ENCODE assay signal across 12 cellular contexts in genomic region chr22:18998998-18999397, GRCh38.
DNase-seq lines count a peak whose midpoint lies in the region; TF ChIP-seq lines count a peak whose summit lies in the region.
"Had no signal": no experiment of that assay in that cellular context is flagged by ENCODE, and none has a peak within 500 bp of the region (broad histone marks: within the 10 kb centered on the region; RNA-seq: fewer than 3 reads in every experiment).

No MANE protein-coding gene starts in this region.

- peak; percentile 41 for DNase-seq in activated CD4-positive, alpha-beta memory T cell treated with anti-CD3 and anti-CD28 coated beads for 36 hours
- DNase-seq in activated CD4-positive, alpha-beta memory T cell treated with anti-CD3 and anti-CD28 coated beads, Interleukin-2, amount 10 ng/mL, durations not matched to agents 7 days and 5 days: no peak
- DNase-seq in HEK293T (ENCODE audit: extremely low spot score) (peak; percentile 40), endothelial cell (ENCODE audit: low spot score) (peak; percentile 69), progenitor cell of endocrine pancreas (ENCODE audit: low spot score, unreplicated experiment) (no peak), NCI-H1417 treated with DMSO at 0.1 percent for 48 hours (lab: John Stamatoyannopoulos, UW) (no peak), occipital lobe (lab: John Stamatoyannopoulos, UW) (no peak), DMS 273 treated with DMSO at 0.1 percent for 48 hours (lab: John Stamatoyannopoulos, UW) (no peak)
- DNase-seq: activated CD4-positive, CD25-positive, alpha-beta regulatory T cell treated with anti-CD3 and anti-CD28 coated beads, Interleukin-2, amount 50 U/mL, for 72 hours; NCI-H446 treated with DMSO at 0.1 percent for 48 hours; SHP77 treated with DMSO at 0.1 percent for 48 hours; stimulated activated naive B cell treated with anti-CD40 and anti-IgM and Interleukin-4, amounts not matched to agents 10 μg/mL and 1 μg/mL and 100 μg/mL, for 72 hours had no signal

- H3K27ac Mint-ChIP-seq in activated CD4-positive, alpha-beta memory T cell treated with anti-CD3 and anti-CD28 coated beads for 36 hours: no peak overlapping the region
- no peak overlapping the region for H3K27ac Mint-ChIP-seq in activated CD4-positive, alpha-beta memory T cell treated with anti-CD3 and anti-CD28 coated beads, Interleukin-2, amount 10 ng/mL, durations not matched to agents 7 days and 5 days
- H3K27ac Mint-ChIP-seq in endothelial cell (ENCODE audit: unreplicated experiment) (no peak overlapping the region), progenitor cell of endocrine pancreas (no peak overlapping the region)
- H3K27ac Mint-ChIP-seq: stimulated activated naive B cell treated with anti-CD40 and anti-IgM and Interleukin-4, amounts not matched to agents 10 μg/mL and 1 μg/mL and 100 μg/mL, for 72 hours had no signal

- POLR2A ChIA-PET in activated CD4-positive, alpha-beta memory T cell treated with anti-CD3 and anti-CD28 coated beads for 36 hours (lab: Charles Lee): no interaction called here
- POLR2A ChIA-PET in activated CD4-positive, alpha-beta memory T cell treated with anti-CD3 and anti-CD28 coated beads, Interleukin-2, amount 10 ng/mL, durations not matched to agents 7 days and 5 days (lab: Charles Lee): no interaction called here
- POLR2A ChIA-PET in HEK293T (lab: Yijun Ruan, JAX): no interaction called here

- H3K4me1 Mint-ChIP-seq in activated CD4-positive, alpha-beta memory T cell treated with anti-CD3 and anti-CD28 coated beads for 36 hours (ENCODE audit: low read depth): no peaks in the 10 kb centered on the region
- H3K4me1 Mint-ChIP-seq in activated CD4-positive, alpha-beta memory T cell treated with anti-CD3 and anti-CD28 coated beads, Interleukin-2, amount 10 ng/mL, durations not matched to agents 7 days and 5 days: no peaks in the 10 kb centered on the region
- H3K4me1 Mint-ChIP-seq in endothelial cell (ENCODE audit: unreplicated experiment) (no peaks in the 10 kb centered on the region), progenitor cell of endocrine pancreas (ENCODE audit: low read depth) (peaks cover 7% of the 10 kb centered on the region)
- H3K4me1 Mint-ChIP-seq: stimulated activated naive B cell treated with anti-CD40 and anti-IgM and Interleukin-4, amounts not matched to agents 10 μg/mL and 1 μg/mL and 100 μg/mL, for 72 hours had no signal

- H3K9me3 Mint-ChIP-seq in activated CD4-positive, alpha-beta memory T cell treated with anti-CD3 and anti-CD28 coated beads for 36 hours: no peaks in the 10 kb centered on the region
- H3K9me3 Mint-ChIP-seq in activated CD4-positive, alpha-beta memory T cell treated with anti-CD3 and anti-CD28 coated beads, Interleukin-2, amount 10 ng/mL, durations not matched to agents 7 days and 5 days: no peaks in the 10 kb centered on the region
- no peaks in the 10 kb centered on the region for H3K9me3 Mint-ChIP-seq in endothelial cell (ENCODE audit: unreplicated experiment)
- H3K9me3 Mint-ChIP-seq in progenitor cell of endocrine pancreas (ENCODE audit: low read depth): no peaks in the 10 kb centered on the region
- H3K9me3 Mint-ChIP-seq: stimulated activated naive B cell treated with anti-CD40 and anti-IgM and Interleukin-4, amounts not matched to agents 10 μg/mL and 1 μg/mL and 100 μg/mL, for 72 hours had no signal

- CTCF ChIA-PET in activated CD4-positive, alpha-beta memory T cell treated with anti-CD3 and anti-CD28 coated beads for 36 hours (lab: Charles Lee): interaction anchor here (0.7 to 0.9 kb wide), 2 partner anchors 11 to 39 kb away, joined by 3 to 4 read pairs; no protein-coding TSS in a partner anchor
- CTCF ChIA-PET in activated CD4-positive, alpha-beta memory T cell treated with anti-CD3 and anti-CD28 coated beads, Interleukin-2, amount 10 ng/mL, durations not matched to agents 7 days and 5 days (lab: Charles Lee): no interaction called here
- CTCF ChIA-PET in HEK293T (lab: Yijun Ruan, JAX): interaction anchor here (0.8 to 1.4 kb wide), 2 partner anchors 13 to 17 kb away, joined by 3 read pairs; no protein-coding TSS in a partner anchor

- peak; percentile 68 for TF ChIP-seq CTCF in endothelial cell (IDR thresholded peaks at IDR 0.05; ENCODE audit: unreplicated experiment)
- peak; percentile 51 for TF ChIP-seq CTCF in progenitor cell of endocrine pancreas (IDR thresholded peaks at IDR 0.05; ENCODE audit: unreplicated experiment)

- H3K27me3 Mint-ChIP-seq in activated CD4-positive, alpha-beta memory T cell treated with anti-CD3 and anti-CD28 coated beads for 36 hours: peaks cover 14% of the 10 kb centered on the region
- H3K27me3 Mint-ChIP-seq in activated CD4-positive, alpha-beta memory T cell treated with anti-CD3 and anti-CD28 coated beads, Interleukin-2, amount 10 ng/mL, durations not matched to agents 7 days and 5 days: peaks cover 30% of the 10 kb centered on the region
- no peaks in the 10 kb centered on the region for H3K27me3 Mint-ChIP-seq in endothelial cell (ENCODE audit: unreplicated experiment)
- peaks cover 63% of the 10 kb centered on the region for H3K27me3 Mint-ChIP-seq in progenitor cell of endocrine pancreas

- no peak overlapping the region for H3K4me3 Mint-ChIP-seq in activated CD4-positive, alpha-beta memory T cell treated with anti-CD3 and anti-CD28 coated beads for 36 hours
- no peak overlapping the region for H3K4me3 Mint-ChIP-seq in activated CD4-positive, alpha-beta memory T cell treated with anti-CD3 and anti-CD28 coated beads, Interleukin-2, amount 10 ng/mL, durations not matched to agents 7 days and 5 days
- H3K4me3 Mint-ChIP-seq in endothelial cell (ENCODE audit: unreplicated experiment): no peak overlapping the region
- no peak overlapping the region for H3K4me3 Mint-ChIP-seq in progenitor cell of endocrine pancreas (ENCODE audit: low read depth)
- H3K4me3 Mint-ChIP-seq: stimulated activated naive B cell treated with anti-CD40 and anti-IgM and Interleukin-4, amounts not matched to agents 10 μg/mL and 1 μg/mL and 100 μg/mL, for 72 hours had no signal

- no peaks in the 10 kb centered on the region for H3K36me3 Mint-ChIP-seq in activated CD4-positive, alpha-beta memory T cell treated with anti-CD3 and anti-CD28 coated beads for 36 hours
- no peaks in the 10 kb centered on the region for H3K36me3 Mint-ChIP-seq in activated CD4-positive, alpha-beta memory T cell treated with anti-CD3 and anti-CD28 coated beads, Interleukin-2, amount 10 ng/mL, durations not matched to agents 7 days and 5 days (ENCODE audit: low read depth)
- H3K36me3 Mint-ChIP-seq in endothelial cell (ENCODE audit: low read depth, unreplicated experiment): no peaks in the 10 kb centered on the region
- no peaks in the 10 kb centered on the region for H3K36me3 Mint-ChIP-seq in progenitor cell of endocrine pancreas (ENCODE audit: insufficient read depth)
- H3K36me3 Mint-ChIP-seq: stimulated activated naive B cell treated with anti-CD40 and anti-IgM and Interleukin-4, amounts not matched to agents 10 μg/mL and 1 μg/mL and 100 μg/mL, for 72 hours had no signal

- intact Hi-C loops in activated CD4-positive, alpha-beta memory T cell treated with anti-CD3 and anti-CD28 coated beads for 36 hours (cut with micrococcal nuclease): no loop called here

TF ChIP-seq in HEK293T, 16 proteins besides CTCF, POLR2A, EP300 and RAD21:
- TF ChIP-seq HDGF (IDR thresholded peaks at IDR 0.05; ENCODE audit: borderline replicate concordance): no peak

Comparison
In these comparisons a context has a peak if more than half of its experiments do, and no peak if none do; other contexts are left out.
1. DNase-seq: peak in activated CD4-positive, alpha-beta memory T cell treated with anti-CD3 and anti-CD28 coated beads for 36 hours (single experiment), HEK293T (single experiment) and endothelial cell (single experiment); none in activated CD4-positive, alpha-beta memory T cell treated with anti-CD3 and anti-CD28 coated beads, Interleukin-2, amount 10 ng/mL, durations not matched to agents 7 days and 5 days (single experiment), progenitor cell of endocrine pancreas (single experiment), NCI-H1417 treated with DMSO at 0.1 percent for 48 hours (single experiment), occipital lobe (single experiment) and DMS 273 treated with DMSO at 0.1 percent for 48 hours (single experiment).